Comparison of ENCODE assay signal across 14 cellular contexts in the genomic region with DNA sequence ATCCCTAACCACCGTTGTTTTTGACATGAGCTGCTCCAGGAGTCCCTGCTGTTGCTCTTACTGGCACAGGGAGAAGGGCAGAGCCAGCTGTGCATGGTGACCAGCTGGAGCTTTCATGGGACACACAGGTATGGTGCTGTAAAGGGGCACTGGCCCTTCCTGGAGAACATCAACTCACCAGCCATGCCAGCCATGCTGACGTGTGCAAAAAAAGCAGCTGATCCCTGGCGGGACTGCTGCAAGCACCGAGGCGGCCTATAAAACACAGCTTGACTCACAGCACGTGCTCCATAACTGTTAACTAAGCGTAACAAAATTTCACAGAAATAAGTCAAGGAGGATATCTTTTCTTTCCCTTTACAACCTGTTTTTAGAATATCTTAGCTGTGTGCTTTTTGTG.
A peak's percentile ranks its signal among the peaks of the same experiment; 100 is the strongest.
DNase-seq lines count a peak whose midpoint lies in the region; TF ChIP-seq lines count a peak whose summit lies in the region.
"Had no signal": no experiment of that assay in that cellular context is flagged by ENCODE, and none has a peak within 500 bp of the region (broad histone marks: within the 10 kb centered on the region; RNA-seq: fewer than 3 reads in every experiment).

No MANE protein-coding gene starts in this region.

- H3K4me2 ChIP-seq in trophoblast cell (ENCODE audit: low read length), result no peak overlapping the region
- H3K4me2 ChIP-seq: GM23338 had no signal

- DNase-seq in DMS79 treated with DMSO at 0.1 percent for 48 hours (lab: John Stamatoyannopoulos, UW) (peak; percentile 9), DMS79 (lab: John Stamatoyannopoulos, UW) (no peak), HEK293T (ENCODE audit: extremely low spot score) (no peak), trophoblast cell (no peak), type B pancreatic cell (ENCODE audit: extremely low spot score, unreplicated experiment) (no peak), hippocampal formation (lab: John Stamatoyannopoulos, UW) (no peak)
- DNase-seq: Caco-2; CD4-positive, alpha-beta memory T cell; DMS153; GF-D8; H9; HFFc6 had no signal

- H3K36me3 ChIP-seq in trophoblast cell (ENCODE audit: control insufficient read depth in 1 of 2, insufficient read depth in 2 of 2, low read length in 2 of 2), result no peaks in the 10 kb centered on the region

- no peak overlapping the region for H4K8ac ChIP-seq in trophoblast cell (ENCODE audit: low read depth, low read length)

- no peaks in the 10 kb centered on the region for H3K9me3 Mint-ChIP-seq in type B pancreatic cell
- H3K9me3 Mint-ChIP-seq: CD4-positive, alpha-beta memory T cell; GM23338; H9; HFFc6 had no signal

- H4K91ac ChIP-seq in trophoblast cell (ENCODE audit: low read depth, low read length), result no peak overlapping the region

- H3K14ac ChIP-seq in trophoblast cell (ENCODE audit: low read length), result no peak overlapping the region

- no peak overlapping the region for H2AFZ ChIP-seq in trophoblast cell (ENCODE audit: insufficient read depth, low read length, poor library complexity)
- H2AFZ ChIP-seq: GM23338 had no signal

- no peak overlapping the region for H3K9ac ChIP-seq in trophoblast cell (ENCODE audit: low read length)

- CTCF ChIA-PET in HEK293T (lab: Yijun Ruan, JAX), result no interaction called here

- no peak overlapping the region for H2BK120ac ChIP-seq in trophoblast cell (ENCODE audit: insufficient read depth, low read length, poor library complexity)

- no CpG with 5 or more reads among the region's 7 CpGs for WGBS in trophoblast cell (ENCODE audit: extremely low coverage, insufficient coverage, insufficient read length)

- H2AK5ac ChIP-seq in trophoblast cell (ENCODE audit: low read length), result no peak overlapping the region

- no peak overlapping the region for H4K12ac ChIP-seq in trophoblast cell (ENCODE audit: low read depth, low read length)

- H3K23ac ChIP-seq in trophoblast cell (ENCODE audit: low read length), result no peak overlapping the region

- H3K27ac Mint-ChIP-seq in type B pancreatic cell, result no peak overlapping the region
- H3K27ac Mint-ChIP-seq: CD4-positive, alpha-beta memory T cell; GM23338; H9; HFFc6 had no signal

- H3K79me1 ChIP-seq in trophoblast cell (ENCODE audit: low read length), result no peaks in the 10 kb centered on the region

- H3K4me3 Mint-ChIP-seq in type B pancreatic cell, result no peak overlapping the region
- H3K4me3 Mint-ChIP-seq: CD4-positive, alpha-beta memory T cell; GM23338; H9; HFFc6 had no signal

- no peaks in the 10 kb centered on the region for H3K27me3 ChIP-seq in trophoblast cell (ENCODE audit: insufficient read depth, low read length)

- no peak overlapping the region for H3K27ac ChIP-seq in trophoblast cell (ENCODE audit: low read depth, low read length)
- H3K27ac ChIP-seq: 22Rv1 had no signal

- H3K4me1 ChIP-seq in trophoblast cell (ENCODE audit: control insufficient read depth in 1 of 2, insufficient read depth in 2 of 2, low read length in 2 of 2), result no peaks in the 10 kb centered on the region
- H3K4me1 ChIP-seq: Caco-2 had no signal

- peaks cover under 1% of the 10 kb centered on the region for H3K4me1 Mint-ChIP-seq in type B pancreatic cell (ENCODE audit: unreplicated experiment)
- H3K4me1 Mint-ChIP-seq: CD4-positive, alpha-beta memory T cell had no signal

- TF ChIP-seq CTCF in type B pancreatic cell (conservative IDR thresholded peaks at IDR 0.05), result no peak

- H3K9me3 ChIP-seq in trophoblast cell (ENCODE audit: insufficient read depth, low read depth, low read length), result no peaks in the 10 kb centered on the region
- H3K9me3 ChIP-seq: Caco-2 had no signal

- peaks cover 15% of the 10 kb centered on the region for H3K27me3 Mint-ChIP-seq in type B pancreatic cell
- H3K27me3 Mint-ChIP-seq: CD4-positive, alpha-beta memory T cell had no signal

- no peaks in the 10 kb centered on the region for H3K79me2 ChIP-seq in trophoblast cell (ENCODE audit: control insufficient read depth, insufficient read depth, low read length, poor library complexity)

- H2BK5ac ChIP-seq in trophoblast cell (ENCODE audit: low read depth, low read length, poor library complexity), result no peak overlapping the region

- H3K4ac ChIP-seq in trophoblast cell (ENCODE audit: low read depth, low read length), result no peak overlapping the region

- POLR2A ChIA-PET in HEK293T (lab: Yijun Ruan, JAX), result no interaction called here

- H2BK12ac ChIP-seq in trophoblast cell (ENCODE audit: low read length), result no peak overlapping the region

- no peak overlapping the region for H3K18ac ChIP-seq in trophoblast cell (ENCODE audit: low read length)

- H3K36me3 Mint-ChIP-seq in type B pancreatic cell, result no peaks in the 10 kb centered on the region
- H3K36me3 Mint-ChIP-seq: CD4-positive, alpha-beta memory T cell had no signal

- H3K4me3 ChIP-seq in trophoblast cell (ENCODE audit: low read depth, low read length), result peak overlapping the region; percentile 18
- H3K4me3 ChIP-seq: GM23338 had no signal

TF ChIP-seq in HEK293T, 16 proteins besides CTCF, POLR2A, EP300 and RAD21:
- TF ChIP-seq L3MBTL2 (conservative IDR thresholded peaks at IDR 0.05) (0 out of 2 replicates have a peak, but pooled peaks have one; percentile 29), CTBP1 (IDR thresholded peaks at IDR 0.05; ENCODE audit: borderline replicate concordance) (no peak)
